ENCODE assay signal across 9 cellular contexts in genomic region chr9:91425270-91425669, GRCh38. TPM values are rescaled to one million over a fixed set of nuclear protein-coding genes. Genes with fewer than 3 reads are reported as not detected.
DNase-seq lines count a peak whose midpoint lies in the region; ATAC-seq, FAIRE-seq and TF ChIP-seq lines count a peak whose summit lies in the region.
"Had no signal": no experiment of that assay in that cellular context is flagged by ENCODE, and none has a peak within 500 bp of the region (broad histone marks: within the 10 kb centered on the region; RNA-seq: fewer than 3 reads in every experiment).

No MANE protein-coding gene starts in this region.

- peaks cover 54% of the 10 kb centered on the region for H3K4me1 Mint-ChIP-seq in T-helper 1 cell treated with Interleukin-12 subunit alpha and Interleukin-12 subunit beta and Interleukin-4 antibody, amounts not matched to agents 30 μg/mL and 1 μg/mL, for 36 hours (ENCODE audit: low read depth)
- H3K4me1 Mint-ChIP-seq in activated naive CD8-positive, alpha-beta T cell (ENCODE audit: low read depth) = peaks cover 48% of the 10 kb centered on the region
- peaks cover 62% of the 10 kb centered on the region for H3K4me1 Mint-ChIP-seq in stimulated activated naive CD8-positive, alpha-beta T cell treated with anti-CD3 and anti-CD28 coated beads, Interleukin-15, amount 100 ng/mL, for 72 hours

- no peak for TF ChIP-seq CTCF in kidney (IDR thresholded peaks at IDR 0.05; ENCODE audit: borderline replicate concordance, extremely low read depth, insufficient read depth)

- intact Hi-C loops in kidney (cut with DNase I) = no loop called here

- peak overlapping the region; percentile 68 to 75 for H3K4me3 ChIP-seq in kidney (ENCODE audit: low read length in 2 of 2)

- no peak for FAIRE-seq in kidney (lab: Jason Lieb, UNC)
- FAIRE-seq: A204.1 had no signal

- H3K36me3 ChIP-seq in kidney (ENCODE audit: control insufficient read depth in 1 of 2, insufficient read depth in 2 of 2, low read length in 2 of 2) = no peaks in the 10 kb centered on the region

- peaks cover 9% of the 10 kb centered on the region for H3K36me3 Mint-ChIP-seq in T-helper 1 cell treated with Interleukin-12 subunit alpha and Interleukin-12 subunit beta and Interleukin-4 antibody, amounts not matched to agents 30 μg/mL and 1 μg/mL, for 36 hours (ENCODE audit: low read depth)
- no peaks in the 10 kb centered on the region for H3K36me3 Mint-ChIP-seq in activated naive CD8-positive, alpha-beta T cell

- H3K27ac Mint-ChIP-seq in T-helper 1 cell treated with Interleukin-12 subunit alpha and Interleukin-12 subunit beta and Interleukin-4 antibody, amounts not matched to agents 30 μg/mL and 1 μg/mL, for 36 hours = peak overlapping the region; percentile 91
- H3K27ac Mint-ChIP-seq in activated naive CD8-positive, alpha-beta T cell = peak overlapping the region; percentile 90
- H3K27ac Mint-ChIP-seq in stimulated activated naive CD8-positive, alpha-beta T cell treated with anti-CD3 and anti-CD28 coated beads, Interleukin-15, amount 100 ng/mL, for 72 hours = peak overlapping the region in 1 of 2 donors; percentile 76

- H3K9me3 Mint-ChIP-seq in T-helper 1 cell treated with Interleukin-12 subunit alpha and Interleukin-12 subunit beta and Interleukin-4 antibody, amounts not matched to agents 30 μg/mL and 1 μg/mL, for 36 hours = no peaks in the 10 kb centered on the region
- H3K9me3 Mint-ChIP-seq in activated naive CD8-positive, alpha-beta T cell (ENCODE audit: low read depth) = no peaks in the 10 kb centered on the region
- no peaks in the 10 kb centered on the region for H3K9me3 Mint-ChIP-seq in stimulated activated naive CD8-positive, alpha-beta T cell treated with anti-CD3 and anti-CD28 coated beads, Interleukin-15, amount 100 ng/mL, for 72 hours

- no peak for DNase-seq in T-helper 1 cell
- DNase-seq in kidney = no peak
- no peak for DNase-seq in stimulated activated naive CD8-positive, alpha-beta T cell treated with anti-CD3 and anti-CD28 coated beads, Interleukin-15, amount 100 ng/mL, for 72 hours
- no peak for DNase-seq in AG20443 (ENCODE audit: low spot score)
- DNase-seq in A172 (ENCODE audit: low spot score) = no peak

- H3K4me1 ChIP-seq in kidney (ENCODE audit: control insufficient read depth in 1 of 2, insufficient read depth in 1 of 2, low read depth in 1 of 2, low read length in 2 of 2) = peaks cover 7 to 11% of the 10 kb centered on the region in 2 donors

- peak overlapping the region; percentile 89 for H3K4me3 Mint-ChIP-seq in T-helper 1 cell treated with Interleukin-12 subunit alpha and Interleukin-12 subunit beta and Interleukin-4 antibody, amounts not matched to agents 30 μg/mL and 1 μg/mL, for 36 hours
- H3K4me3 Mint-ChIP-seq in activated naive CD8-positive, alpha-beta T cell = peak overlapping the region; percentile 90
- peak overlapping the region; percentile 89 to 95 for H3K4me3 Mint-ChIP-seq in stimulated activated naive CD8-positive, alpha-beta T cell treated with anti-CD3 and anti-CD28 coated beads, Interleukin-15, amount 100 ng/mL, for 72 hours

- ATAC-seq in stimulated activated naive CD8-positive, alpha-beta T cell treated with anti-CD3 and anti-CD28 coated beads, Interleukin-15, amount 100 ng/mL, for 72 hours = no peak
- ATAC-seq in GM21723 (IDR thresholded peaks at IDR 0.05; ENCODE audit: unreplicated experiment) = no peak

- H3K9ac ChIP-seq in kidney (ENCODE audit: low read length in 2 of 2) = peak overlapping the region in 1 of 2 donors; percentile 86

- H3K9me3 ChIP-seq in kidney (ENCODE audit: control insufficient read depth in 1 of 2, low read length in 2 of 2) = no peaks in the 10 kb centered on the region

- H3K27me3 Mint-ChIP-seq in T-helper 1 cell treated with Interleukin-12 subunit alpha and Interleukin-12 subunit beta and Interleukin-4 antibody, amounts not matched to agents 30 μg/mL and 1 μg/mL, for 36 hours (ENCODE audit: low read depth) = no peaks in the 10 kb centered on the region
- peaks cover 7% of the 10 kb centered on the region for H3K27me3 Mint-ChIP-seq in activated naive CD8-positive, alpha-beta T cell
- H3K27me3 Mint-ChIP-seq in stimulated activated naive CD8-positive, alpha-beta T cell treated with anti-CD3 and anti-CD28 coated beads, Interleukin-15, amount 100 ng/mL, for 72 hours = peaks cover 33% of the 10 kb centered on the region

- peak overlapping the region; percentile 95 to 97 for H3K27ac ChIP-seq in kidney (ENCODE audit: low read depth in 2 of 2, low read length in 2 of 2)

RNA-seq across cellular contexts. Expression of gene NFIL3, which starts 1.6 kb away (rescaled TPM):
- 31.3 TPM for total RNA-seq in kidney
- polyA plus RNA-seq in kidney (ENCODE audit: insufficient read depth, low read depth, low replicate concordance) = 16.7 TPM
- total RNA-seq in A172 (2014; rRNA removed; shearing (Covaris generic)) = 4.6 and 7.3 TPM in 2 replicates
